In the genomic region with DNA sequence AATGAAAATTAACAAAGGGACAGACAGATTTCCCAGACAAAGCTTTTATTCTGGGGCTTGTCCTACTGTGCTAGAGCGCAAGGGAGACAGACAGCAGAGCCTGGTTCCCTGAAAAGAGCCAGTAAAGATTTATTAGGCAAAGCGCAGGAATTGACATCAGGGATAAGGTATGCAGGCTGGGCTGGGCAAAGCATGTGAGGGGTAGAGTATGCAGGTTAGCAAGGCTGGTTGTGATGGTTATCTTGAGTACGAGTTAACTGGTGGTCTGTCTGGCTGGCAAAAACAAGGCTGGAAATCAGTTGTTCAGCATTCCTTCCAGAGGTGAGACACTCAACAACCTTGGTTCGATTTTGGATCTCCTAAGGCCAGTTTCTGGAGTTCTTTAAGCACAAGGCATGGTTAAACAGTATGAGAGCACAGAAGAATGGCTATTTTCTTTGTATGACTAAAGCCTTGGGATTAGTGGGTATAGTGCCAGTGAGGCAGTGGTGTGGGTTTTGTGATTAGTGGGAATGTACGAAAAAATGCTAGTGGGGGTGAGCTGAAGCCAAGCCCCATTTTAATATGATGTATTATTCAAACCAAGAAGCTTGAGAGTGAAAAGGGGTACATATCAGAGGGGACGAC, we compare ENCODE assay signal across 14 cellular contexts. TPM values are rescaled to one million over a fixed set of nuclear protein-coding genes. Genes with fewer than 3 reads are reported as not detected.
DNase-seq lines count a peak whose midpoint lies in the region; ATAC-seq and TF ChIP-seq lines count a peak whose summit lies in the region.
"Had no signal": no experiment of that assay in that cellular context is flagged by ENCODE, and none has a peak within 500 bp of the region (broad histone marks: within the 10 kb centered on the region; RNA-seq: fewer than 3 reads in every experiment).

No MANE protein-coding gene starts in this region.

- H3K27ac Mint-ChIP-seq in nephron progenitor cell = peak overlapping the region; percentile 52
- no peak overlapping the region for H3K27ac Mint-ChIP-seq in activated T-cell treated with anti-CD3 and anti-CD28 coated beads, Interleukin-2, amount 50 U/mL, for 24 hours

- no peaks in the 10 kb centered on the region; the same call in 1 of the 2 replicates for H3K36me3 ChIP-seq in RWPE2 (ENCODE audit: low read depth)

- no peak for TF ChIP-seq CTCF in RWPE2 (IDR thresholded peaks at IDR 0.05; ENCODE audit: poor library complexity, severe bottlenecking)
- TF ChIP-seq CTCF in epithelial cell of proximal tubule (conservative IDR thresholded peaks at IDR 0.05; ENCODE audit: low read depth, low read length) = no peak
- no peak for TF ChIP-seq CTCF in nephron progenitor cell (IDR thresholded peaks at IDR 0.05)
- no peak for TF ChIP-seq CTCF in omental fat pad (IDR thresholded peaks at IDR 0.05)

- peaks cover 5% of the 10 kb centered on the region for H3K36me3 Mint-ChIP-seq in nephron progenitor cell (ENCODE audit: low read depth)
- no peaks in the 10 kb centered on the region for H3K36me3 Mint-ChIP-seq in activated T-cell treated with anti-CD3 and anti-CD28 coated beads, Interleukin-2, amount 50 U/mL, for 24 hours (ENCODE audit: low read depth)

- no peaks in the 10 kb centered on the region for H3K27me3 ChIP-seq in RWPE2 (ENCODE audit: insufficient read depth, poor library complexity, severe bottlenecking)

- peak overlapping the region; percentile 68 for H3K27ac ChIP-seq in RWPE2 (ENCODE audit: poor library complexity, severe bottlenecking)

- no peaks in the 10 kb centered on the region for H3K9me3 Mint-ChIP-seq in nephron progenitor cell
- no peaks in the 10 kb centered on the region for H3K9me3 Mint-ChIP-seq in activated T-cell treated with anti-CD3 and anti-CD28 coated beads, Interleukin-2, amount 50 U/mL, for 24 hours

- H3K27me3 Mint-ChIP-seq in nephron progenitor cell (ENCODE audit: low read depth, poor library complexity) = no peaks in the 10 kb centered on the region
- no peaks in the 10 kb centered on the region for H3K27me3 Mint-ChIP-seq in activated T-cell treated with anti-CD3 and anti-CD28 coated beads, Interleukin-2, amount 50 U/mL, for 24 hours

- H3K9me3 ChIP-seq in RWPE2 (ENCODE audit: severe bottlenecking) = no peaks in the 10 kb centered on the region

- peak; percentile 95 for ATAC-seq in RWPE2 (ENCODE audit: low read depth)
- no peak for ATAC-seq in omental fat pad (ENCODE audit: low FRiP score)

- DNase-seq in ELF-1 (ENCODE audit: low read depth, low spot score) (peak; percentile 90), RWPE2 (ENCODE audit: low spot score) (no peak), epithelial cell of proximal tubule (ENCODE audit: low read depth) (peak; percentile 76), nephron progenitor cell (no peak), AG08396 (ENCODE audit: low spot score) (no peak), omental fat pad (ENCODE audit: low spot score) (no peak), NK-92 (lab: John Stamatoyannopoulos, UW; ENCODE audit: unreplicated experiment) (no peak)
- DNase-seq in activated T-cell treated with anti-CD3 and anti-CD28 coated beads, Interleukin-2, amount 50 U/mL, for 24 hours = no peak
- DNase-seq: activated CD4-positive, alpha-beta T cell treated with anti-CD3 and anti-CD28 coated beads, Interleukin-2, amount 50 U/mL, for 4 hours; AML-193; DMS53; NCI-H2171 treated with DMSO at 0.1 percent for 48 hours; nucleus accumbens had no signal

- no peak overlapping the region for H3K4me3 Mint-ChIP-seq in nephron progenitor cell
- H3K4me3 Mint-ChIP-seq in activated T-cell treated with anti-CD3 and anti-CD28 coated beads, Interleukin-2, amount 50 U/mL, for 24 hours = no peak overlapping the region

- H3K4me1 Mint-ChIP-seq in nephron progenitor cell = peaks cover 25% of the 10 kb centered on the region
- peaks cover 40% of the 10 kb centered on the region for H3K4me1 Mint-ChIP-seq in activated T-cell treated with anti-CD3 and anti-CD28 coated beads, Interleukin-2, amount 50 U/mL, for 24 hours (ENCODE audit: low read depth)

- peaks cover 11% of the 10 kb centered on the region for H3K4me1 ChIP-seq in RWPE2 (ENCODE audit: insufficient read depth, poor library complexity, severe bottlenecking)

- H3K4me3 ChIP-seq in RWPE2 (ENCODE audit: severe bottlenecking) (no peak overlapping the region), epithelial cell of proximal tubule (ENCODE audit: low read depth, low read length) (no peak overlapping the region)

RNA-seq across cellular contexts. Expression of a gene that starts 30.9 kb away (rescaled TPM):
- total RNA-seq in epithelial cell of proximal tubule = 18.4 and 22.2 TPM in 2 replicates
- 10 to 100 TPM; 20.5 to 34.0 (median 25.7) TPM for total RNA-seq in omental fat pad

RNA-seq across cellular contexts. Expression of a gene that starts 45.0 kb away (rescaled TPM):
- total RNA-seq in epithelial cell of proximal tubule (not detected in 2 replicates), omental fat pad (not detected)
- total RNA-seq: T-helper 2 cell treated with Interferon-gamma antibody and Interleukin-4, amounts not matched to agents 100 ng/mL and 5 ng/mL, for 36 hours had no signal

Comparison
In these comparisons a context has a peak if more than half of its experiments do, and no peak if none do; other contexts are left out.
1. DNase-seq: peak in ELF-1 (single experiment) and epithelial cell of proximal tubule (single experiment); none in RWPE2 (single experiment), nephron progenitor cell (single experiment), activated T-cell treated with anti-CD3 and anti-CD28 coated beads, Interleukin-2, amount 50 U/mL, for 24 hours (single experiment), AG08396 (single experiment), omental fat pad (single experiment) and NK-92 (single experiment).